Comparison of ENCODE assay signal across 9 cellular contexts in the genomic region with DNA sequence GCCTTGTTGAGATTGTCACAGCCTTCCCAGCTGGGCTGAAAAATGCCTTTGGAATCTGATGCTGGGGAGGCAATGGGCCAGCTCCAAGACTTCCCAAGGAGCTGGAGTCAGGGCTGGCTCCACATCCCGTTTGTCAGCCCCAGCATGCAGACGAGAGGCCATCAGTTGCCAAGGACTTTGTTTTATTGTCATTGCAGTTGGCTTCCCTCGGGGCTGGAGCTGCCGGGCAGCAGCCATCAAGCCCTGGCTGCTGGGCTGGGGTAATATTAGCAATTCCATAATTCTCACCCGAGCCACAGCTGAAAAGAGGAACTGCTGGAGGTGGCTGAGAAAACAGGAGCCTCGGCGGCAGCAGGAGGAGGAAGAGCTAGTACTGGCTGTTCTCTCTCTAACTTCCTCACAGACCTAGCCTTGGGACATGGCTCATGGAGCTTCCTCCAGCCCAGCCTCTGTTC.
DNase-seq lines count a peak whose midpoint lies in the region; ATAC-seq and TF ChIP-seq lines count a peak whose summit lies in the region.
"Had no signal": no experiment of that assay in that cellular context is flagged by ENCODE, and none has a peak within 500 bp of the region (broad histone marks: within the 10 kb centered on the region; RNA-seq: fewer than 3 reads in every experiment).

No MANE protein-coding gene starts in this region.

- intact Hi-C loops in Right ventricle myocardium inferior (cut with DNase I), result no loop called here
- intact Hi-C loops in cardiac septum (cut with DNase I), result no loop called here

- H3K4me1 Mint-ChIP-seq in stimulated activated naive CD8-positive, alpha-beta T cell treated with anti-CD3 and anti-CD28 coated beads, Interleukin-15, amount 100 ng/mL, for 72 hours, result no peaks in the 10 kb centered on the region

- H3K27me3 Mint-ChIP-seq in stimulated activated naive CD8-positive, alpha-beta T cell treated with anti-CD3 and anti-CD28 coated beads, Interleukin-15, amount 100 ng/mL, for 72 hours, result peaks cover 8% of the 10 kb centered on the region

- no peak overlapping the region for H3K27ac Mint-ChIP-seq in stimulated activated naive CD8-positive, alpha-beta T cell treated with anti-CD3 and anti-CD28 coated beads, Interleukin-15, amount 100 ng/mL, for 72 hours

- no peak overlapping the region for H3K4me3 Mint-ChIP-seq in stimulated activated naive CD8-positive, alpha-beta T cell treated with anti-CD3 and anti-CD28 coated beads, Interleukin-15, amount 100 ng/mL, for 72 hours

- TF ChIP-seq CTCF in cardiac fibroblast (IDR thresholded peaks at IDR 0.05; ENCODE audit: low read depth, low read length), result no peak

- ATAC-seq in Right ventricle myocardium inferior, result peak; percentile 84
- no peak for ATAC-seq in stimulated activated naive CD8-positive, alpha-beta T cell treated with anti-CD3 and anti-CD28 coated beads, Interleukin-15, amount 100 ng/mL, for 72 hours

- no peak overlapping the region for H3K4me3 ChIP-seq in cardiac fibroblast (replicated peaks in 1 of 2; ENCODE audit: low read depth in 2 of 2, low read length in 2 of 2)

- DNase-seq in Right ventricle myocardium inferior (ENCODE audit: missing footprints) (peak; percentile 79), cardiac septum (ENCODE audit: low spot score) (no peak), cardiac fibroblast (ENCODE audit: low read depth in 2 of 2) (peak; percentile 20 to 55), medulla oblongata (ENCODE audit: extremely low spot score) (peak; percentile 80), GM19238 (ENCODE audit: insufficient read length, low spot score) (no peak), inferior parietal cortex (ENCODE audit: extremely low spot score) (no peak)
- DNase-seq in activated CD4-positive, alpha-beta T cell treated with anti-CD3 and anti-CD28 coated beads, Interleukin-2, amount 50 U/mL, for 1 hour, result no peak
- DNase-seq in stimulated activated naive CD8-positive, alpha-beta T cell treated with anti-CD3 and anti-CD28 coated beads, Interleukin-15, amount 100 ng/mL, for 72 hours, result no peak
- DNase-seq: stimulated activated CD4-positive, alpha-beta T cell treated with anti-CD3 and anti-CD28 coated beads, Interleukin-2, amount 100 ng/mL, for 48 hours had no signal

- no peaks in the 10 kb centered on the region for H3K9me3 Mint-ChIP-seq in stimulated activated naive CD8-positive, alpha-beta T cell treated with anti-CD3 and anti-CD28 coated beads, Interleukin-15, amount 100 ng/mL, for 72 hours

Comparison
In these comparisons a context has a peak if more than half of its experiments do, and no peak if none do; other contexts are left out.
1. DNase-seq: peak in Right ventricle myocardium inferior (single experiment), cardiac fibroblast (2 of 2) and medulla oblongata (single experiment); none in cardiac septum (single experiment), activated CD4-positive, alpha-beta T cell treated with anti-CD3 and anti-CD28 coated beads, Interleukin-2, amount 50 U/mL, for 1 hour (single experiment), GM19238 (single experiment), stimulated activated naive CD8-positive, alpha-beta T cell treated with anti-CD3 and anti-CD28 coated beads, Interleukin-15, amount 100 ng/mL, for 72 hours (0 of 2) and inferior parietal cortex (single experiment).